ENCODE assay signal across 18 cellular contexts in the genomic region with DNA sequence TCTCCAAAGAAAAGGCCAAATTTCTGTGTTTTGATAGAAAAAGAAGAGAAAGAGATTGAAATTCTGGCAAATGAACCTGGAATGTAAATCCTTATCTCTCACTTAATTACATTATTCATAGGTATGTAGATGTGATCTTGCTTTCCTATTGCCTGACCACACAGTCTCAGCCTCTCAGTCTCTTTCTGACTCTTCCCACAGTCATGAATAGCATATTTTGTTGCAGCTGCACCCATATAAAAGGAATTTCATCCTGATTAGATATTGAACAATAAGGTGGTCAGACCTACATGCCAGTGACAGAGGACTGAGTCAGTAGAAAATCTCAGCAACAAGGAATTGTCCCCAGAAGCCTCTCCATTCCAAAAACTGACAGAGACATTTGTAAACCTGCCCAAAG.
A peak's percentile ranks its signal among the peaks of the same experiment; 100 is the strongest.
DNase-seq lines count a peak whose midpoint lies in the region; ATAC-seq, FAIRE-seq and TF ChIP-seq lines count a peak whose summit lies in the region.
"Had no signal": no experiment of that assay in that cellular context is flagged by ENCODE, and none has a peak within 500 bp of the region (broad histone marks: within the 10 kb centered on the region; RNA-seq: fewer than 3 reads in every experiment).

No MANE protein-coding gene starts in this region.

- peak; percentile 32 for FAIRE-seq in astrocyte (lab: Jason Lieb, UNC)
- FAIRE-seq in keratinocyte (lab: Jason Lieb, UNC), result peak; percentile 88
- FAIRE-seq: D721Med, H54 had no signal

- H3K36me3 ChIP-seq in BJ (ENCODE audit: control insufficient read depth, insufficient read depth, low read length), result no peaks in the 10 kb centered on the region
- no peaks in the 10 kb centered on the region for H3K36me3 ChIP-seq in astrocyte (ENCODE audit: insufficient read depth, low read length)
- no peaks in the 10 kb centered on the region for H3K36me3 ChIP-seq in keratinocyte (ENCODE audit: control insufficient read depth in 2 of 2, extremely low read depth in 1 of 2, insufficient read depth in 2 of 2, low read length in 2 of 2)
- H3K36me3 ChIP-seq in left lung, result no peaks in the 10 kb centered on the region
- H3K36me3 ChIP-seq in uterus, result no peaks in the 10 kb centered on the region
- H3K36me3 ChIP-seq in prostate gland, result no peaks in the 10 kb centered on the region
- H3K36me3 ChIP-seq: BE2C had no signal

- intact Hi-C loops in left lung (cut with DNase I), result no loop called here
- intact Hi-C loops in uterus (cut with DNase I; ENCODE audit: low total_unique reads), result no loop called here
- intact Hi-C loops in right cardiac atrium (cut with DNase I), result no loop called here
- intact Hi-C loops in prostate gland (cut with DNase I), result no loop called here

- H3K27ac ChIP-seq in astrocyte (ENCODE audit: low read depth, low read length) (peak overlapping the region; percentile 86), keratinocyte (ENCODE audit: control insufficient read depth, insufficient read depth, low read length) (peak overlapping the region; percentile 69), left lung (no peak overlapping the region), uterus (no peak overlapping the region), right cardiac atrium (ENCODE audit: low read length) (no peak overlapping the region), prostate gland (no peak overlapping the region)

- H3K4me2 ChIP-seq in astrocyte (ENCODE audit: low read length) (peak overlapping the region; percentile 1), keratinocyte (ENCODE audit: control insufficient read depth, extremely low read depth, insufficient read depth, low read depth, low read length) (peak overlapping the region; percentile 35)

- H3K9ac ChIP-seq in astrocyte (ENCODE audit: low read length) (no peak overlapping the region), keratinocyte (ENCODE audit: control insufficient read depth, extremely low read depth, insufficient read depth, low read length) (no peak overlapping the region)

- POLR2A ChIA-PET in BJ (lab: Charles Lee), result no interaction called here

- dilution Hi-C loops in keratinocyte (cut with MboI; ENCODE audit: extremely low pct_ligation_motif_present, low sequenced_read_pairs), result no loop called here

- no peaks in the 10 kb centered on the region for H3K36me3 Mint-ChIP-seq in astrocyte (ENCODE audit: low read depth, unreplicated experiment)
- H3K36me3 Mint-ChIP-seq: CD8-positive, alpha-beta T cell had no signal

- H2AFZ ChIP-seq in astrocyte (ENCODE audit: low read depth, low read length) (no peak overlapping the region), keratinocyte (ENCODE audit: control insufficient read depth, low read length) (no peak overlapping the region)

- no peak for TF ChIP-seq POLR2A in uterus (IDR thresholded peaks at IDR 0.05)
- TF ChIP-seq POLR2A in prostate gland (IDR thresholded peaks at IDR 0.05), result no peak

- no peaks in the 10 kb centered on the region for H4K20me1 ChIP-seq in astrocyte (ENCODE audit: insufficient read depth, low read length)
- no peaks in the 10 kb centered on the region for H4K20me1 ChIP-seq in keratinocyte (ENCODE audit: control insufficient read depth, extremely low read depth, insufficient read depth, low read length)

- H3K79me2 ChIP-seq in astrocyte (ENCODE audit: insufficient read depth, low read length) (no peaks in the 10 kb centered on the region), keratinocyte (ENCODE audit: control insufficient read depth, insufficient read depth, low read length) (no peaks in the 10 kb centered on the region)

- no peak for ATAC-seq in left lung
- no peak for ATAC-seq in right cardiac atrium
- ATAC-seq: CD8-positive, alpha-beta T cell had no signal

- H3K4me1 ChIP-seq in astrocyte (ENCODE audit: insufficient read depth, low read length) (peaks cover 15% of the 10 kb centered on the region), keratinocyte (ENCODE audit: control insufficient read depth, extremely low read depth, insufficient read depth, low read length) (peaks cover 25% of the 10 kb centered on the region), left lung (no peaks in the 10 kb centered on the region), uterus (no peaks in the 10 kb centered on the region), right cardiac atrium (ENCODE audit: control insufficient read depth, insufficient read depth, low read length) (no peaks in the 10 kb centered on the region), prostate gland (replicated peaks) (no peaks in the 10 kb centered on the region)
- H3K4me1 ChIP-seq: BE2C had no signal

- CTCF ChIA-PET in BJ (lab: Yijun Ruan, JAX), result no interaction called here

- TF ChIP-seq CTCF in BJ (IDR thresholded peaks at IDR 0.05; ENCODE audit: insufficient read depth, low read depth, low read length) (no peak), astrocyte (IDR thresholded peaks at IDR 0.05; ENCODE audit: insufficient read depth, low read depth, low read length) (no peak), keratinocyte (optimal IDR thresholded peaks at IDR 0.05 in 1 of 3, IDR thresholded peaks at IDR 0.05 in 1 of 3, conservative IDR thresholded peaks at IDR 0.05 in 1 of 3; ENCODE audit: extremely low read depth in 1 of 3, insufficient read depth in 2 of 3, low read length in 3 of 3) (no peak), left lung (IDR thresholded peaks at IDR 0.05) (no peak), uterus (IDR thresholded peaks at IDR 0.05) (no peak), prostate gland (IDR thresholded peaks at IDR 0.05) (no peak)

- peaks cover 31% of the 10 kb centered on the region for H3K4me1 Mint-ChIP-seq in astrocyte (ENCODE audit: low read depth, unreplicated experiment)

- no peak overlapping the region for H3K4me3 ChIP-seq in BJ (ENCODE audit: low read depth, low read length)
- no peak overlapping the region for H3K4me3 ChIP-seq in astrocyte (ENCODE audit: insufficient read depth, low read depth, low read length)
- H3K4me3 ChIP-seq in keratinocyte (ENCODE audit: control insufficient read depth in 2 of 3, extremely low read depth in 1 of 3, insufficient read depth in 2 of 3, low read depth in 1 of 3, low read length in 3 of 3), result no peak overlapping the region
- H3K4me3 ChIP-seq in left lung, result no peak overlapping the region
- no peak overlapping the region for H3K4me3 ChIP-seq in uterus
- no peak overlapping the region for H3K4me3 ChIP-seq in right cardiac atrium (ENCODE audit: low read length)
- H3K4me3 ChIP-seq in prostate gland, result no peak overlapping the region

- no peak overlapping the region for H3K4me3 Mint-ChIP-seq in astrocyte (ENCODE audit: unreplicated experiment)
- H3K4me3 Mint-ChIP-seq: CD8-positive, alpha-beta T cell had no signal

- no peaks in the 10 kb centered on the region for H3K27me3 Mint-ChIP-seq in astrocyte (ENCODE audit: low read depth, unreplicated experiment)

- no peaks in the 10 kb centered on the region for H3K9me1 ChIP-seq in keratinocyte (ENCODE audit: control insufficient read depth, extremely low read depth, insufficient read depth, low read length)

- no peaks in the 10 kb centered on the region for H3K9me3 ChIP-seq in astrocyte (ENCODE audit: insufficient read depth, low read depth, low read length)
- no peaks in the 10 kb centered on the region for H3K9me3 ChIP-seq in keratinocyte (ENCODE audit: control insufficient read depth, low read depth, low read length)
- no peaks in the 10 kb centered on the region for H3K9me3 ChIP-seq in left lung
- H3K9me3 ChIP-seq in uterus, result no peaks in the 10 kb centered on the region
- no peaks in the 10 kb centered on the region for H3K9me3 ChIP-seq in right cardiac atrium (ENCODE audit: control insufficient read depth, low read length)
- H3K9me3 ChIP-seq in prostate gland, result no peaks in the 10 kb centered on the region
- H3K9me3 ChIP-seq: BE2C had no signal

- H3K9me3 Mint-ChIP-seq in astrocyte (ENCODE audit: unreplicated experiment), result peaks cover 3% of the 10 kb centered on the region

- H3K27me3 ChIP-seq in BJ (ENCODE audit: control insufficient read depth, insufficient read depth, low read length), result no peaks in the 10 kb centered on the region
- H3K27me3 ChIP-seq in astrocyte (ENCODE audit: insufficient read depth, low read length), result no peaks in the 10 kb centered on the region
- no peaks in the 10 kb centered on the region for H3K27me3 ChIP-seq in keratinocyte (ENCODE audit: control insufficient read depth, extremely low read depth, insufficient read depth, low read length)
- no peaks in the 10 kb centered on the region for H3K27me3 ChIP-seq in left lung
- H3K27me3 ChIP-seq in uterus, result no peaks in the 10 kb centered on the region
- H3K27me3 ChIP-seq in right cardiac atrium (ENCODE audit: control insufficient read depth, insufficient read depth), result no peaks in the 10 kb centered on the region
- no peaks in the 10 kb centered on the region for H3K27me3 ChIP-seq in prostate gland (replicated peaks; ENCODE audit: insufficient read depth)
- H3K27me3 ChIP-seq: BE2C had no signal

- DNase-seq in BJ (ENCODE audit: low read depth) (peak; percentile 9), HT1080 (ENCODE audit: low read depth) (peak; percentile 74), astrocyte (ENCODE audit: low read depth) (peak; percentile 98), keratinocyte (ENCODE audit: low read depth, low spot score) (peak; percentile 92), left lung (no peak), uterus (no peak), right cardiac atrium (no peak), prostate gland (ENCODE audit: low spot score) (no peak)
- DNase-seq: BE2C; CD8-positive, alpha-beta T cell; DND-41; GF-D8; Kasumi-1; MV-4-11; NCI-H1436 treated with DMSO at 0.1 percent for 48 hours; NCI-H510A treated with DMSO at 0.1 percent for 48 hours had no signal

- peak overlapping the region; percentile 92 for H3K27ac Mint-ChIP-seq in astrocyte (ENCODE audit: unreplicated experiment)
- H3K27ac Mint-ChIP-seq: CD8-positive, alpha-beta T cell had no signal

Comparison
In these comparisons a context has a peak if more than half of its experiments do, and no peak if none do; other contexts are left out.
1. DNase-seq: peak in BJ (single experiment), HT1080 (single experiment), astrocyte (single experiment) and keratinocyte (single experiment); none in left lung (0 of 2), uterus (0 of 2), right cardiac atrium (0 of 3) and prostate gland (single experiment).
2. H3K27ac ChIP-seq: peak in astrocyte (single experiment) and keratinocyte (single experiment); none in left lung (0 of 2), uterus (0 of 2), right cardiac atrium (single experiment) and prostate gland (0 of 2).